Comparison of ENCODE assay signal across 10 cellular contexts in genomic region chr17:83173997-83174858, GRCh38.
DNase-seq lines count a peak whose midpoint lies in the region; ATAC-seq, FAIRE-seq and TF ChIP-seq lines count a peak whose summit lies in the region.
"Had no signal": no experiment of that assay in that cellular context is flagged by ENCODE, and none has a peak within 500 bp of the region (broad histone marks: within the 10 kb centered on the region; RNA-seq: fewer than 3 reads in every experiment).

No MANE protein-coding gene starts in this region.

- no peaks in the 10 kb centered on the region for H3K36me3 ChIP-seq in H7 (replicated peaks; ENCODE audit: control insufficient read depth, insufficient read depth, low read length)
- H3K36me3 ChIP-seq in esophagus muscularis mucosa, result no peaks in the 10 kb centered on the region

- peaks cover under 1% of the 10 kb centered on the region for H3K9me3 Mint-ChIP-seq in stimulated activated memory B cell treated with anti-CD40 and anti-IgM and Interleukin-4, amounts not matched to agents 10 μg/mL and 1 μg/mL and 100 μg/mL, for 72 hours

- peak; percentile 85 for ATAC-seq in stimulated activated memory B cell treated with anti-CD40 and anti-IgM and Interleukin-4, amounts not matched to agents 10 μg/mL and 1 μg/mL and 100 μg/mL, for 72 hours

- H3K27me3 ChIP-seq in H7 (ENCODE audit: control insufficient read depth, insufficient read depth, low read length) (no peaks in the 10 kb centered on the region), esophagus muscularis mucosa (peaks cover 0 to 14% (median 0%) of the 10 kb centered on the region in 4 donors)

- TF ChIP-seq POLR2A in esophagus muscularis mucosa (IDR thresholded peaks at IDR 0.05; ENCODE audit: low read depth), result no peak

- intact Hi-C loops in esophagus muscularis mucosa (cut with DNase I), result no loop called here

- no peak overlapping the region for H3K4me3 Mint-ChIP-seq in stimulated activated memory B cell treated with anti-CD40 and anti-IgM and Interleukin-4, amounts not matched to agents 10 μg/mL and 1 μg/mL and 100 μg/mL, for 72 hours

- 89% methylated on average over 10 of the region's 24 CpGs for WGBS in esophagus muscularis mucosa

- peaks cover 42% of the 10 kb centered on the region for H3K27me3 Mint-ChIP-seq in stimulated activated memory B cell treated with anti-CD40 and anti-IgM and Interleukin-4, amounts not matched to agents 10 μg/mL and 1 μg/mL and 100 μg/mL, for 72 hours

- H3K36me3 Mint-ChIP-seq in stimulated activated memory B cell treated with anti-CD40 and anti-IgM and Interleukin-4, amounts not matched to agents 10 μg/mL and 1 μg/mL and 100 μg/mL, for 72 hours, result no peaks in the 10 kb centered on the region

- no peak for FAIRE-seq in D721Med (lab: Jason Lieb, UNC)

- no peak for TF ChIP-seq EP300 in esophagus muscularis mucosa (IDR thresholded peaks at IDR 0.05)

- H3K4me3 ChIP-seq in LNCaP clone FGC (ENCODE audit: low read depth, low read length) (no peak overlapping the region), fibroblast of the aortic adventitia (ENCODE audit: low read depth, low read length) (no peak overlapping the region), H7 (ENCODE audit: insufficient read depth, low read depth, low read length) (no peak overlapping the region), esophagus muscularis mucosa (no peak overlapping the region)

- peak overlapping the region; percentile 61 for H3K27ac Mint-ChIP-seq in stimulated activated memory B cell treated with anti-CD40 and anti-IgM and Interleukin-4, amounts not matched to agents 10 μg/mL and 1 μg/mL and 100 μg/mL, for 72 hours

- H3K27ac ChIP-seq in esophagus muscularis mucosa (replicated peaks in 1 of 4), result no peak overlapping the region

- DNase-seq in NCI-H345 (lab: John Stamatoyannopoulos, UW) (peak; percentile 24), NCI-H345 treated with DMSO at 0.1 percent for 48 hours (lab: John Stamatoyannopoulos, UW; ENCODE audit: unreplicated experiment) (no peak), LNCaP clone FGC (ENCODE audit: low read depth) (peak; percentile 72), fibroblast of the aortic adventitia (ENCODE audit: low read depth) (peak; percentile 63), D721Med (ENCODE audit: insufficient read length, low spot score) (no peak), H7 (no peak), esophagus muscularis mucosa (ENCODE audit: extremely low spot score) (no peak)
- DNase-seq: retina, T-helper 9 cell had no signal

- H3K9me3 ChIP-seq in esophagus muscularis mucosa, result no peaks in the 10 kb centered on the region

- H3K4me1 Mint-ChIP-seq in stimulated activated memory B cell treated with anti-CD40 and anti-IgM and Interleukin-4, amounts not matched to agents 10 μg/mL and 1 μg/mL and 100 μg/mL, for 72 hours, result peaks cover 27% of the 10 kb centered on the region

- no peak for TF ChIP-seq CTCF in LNCaP clone FGC (IDR thresholded peaks at IDR 0.05; ENCODE audit: control insufficient read depth, extremely low read depth, insufficient read depth)
- peak; percentile 0 for TF ChIP-seq CTCF in fibroblast of the aortic adventitia (IDR thresholded peaks at IDR 0.05; ENCODE audit: insufficient read depth, low read length)
- TF ChIP-seq CTCF in D721Med (IDR thresholded peaks at IDR 0.05; ENCODE audit: insufficient read depth, missing control alignments), result no peak
- TF ChIP-seq CTCF in esophagus muscularis mucosa (IDR thresholded peaks at IDR 0.05), result no peak

- peaks cover 0 to 6% (median 0%) of the 10 kb centered on the region in 4 donors for H3K4me1 ChIP-seq in esophagus muscularis mucosa

Comparison
In these comparisons a context has a peak if more than half of its experiments do, and no peak if none do; other contexts are left out.
1. DNase-seq: peak in NCI-H345 (single experiment), LNCaP clone FGC (single experiment) and fibroblast of the aortic adventitia (single experiment); none in NCI-H345 treated with DMSO at 0.1 percent for 48 hours (single experiment), D721Med (single experiment), H7 (single experiment) and esophagus muscularis mucosa (single experiment).